Comparison of ENCODE assay signal across 15 cellular contexts in the genomic region with DNA sequence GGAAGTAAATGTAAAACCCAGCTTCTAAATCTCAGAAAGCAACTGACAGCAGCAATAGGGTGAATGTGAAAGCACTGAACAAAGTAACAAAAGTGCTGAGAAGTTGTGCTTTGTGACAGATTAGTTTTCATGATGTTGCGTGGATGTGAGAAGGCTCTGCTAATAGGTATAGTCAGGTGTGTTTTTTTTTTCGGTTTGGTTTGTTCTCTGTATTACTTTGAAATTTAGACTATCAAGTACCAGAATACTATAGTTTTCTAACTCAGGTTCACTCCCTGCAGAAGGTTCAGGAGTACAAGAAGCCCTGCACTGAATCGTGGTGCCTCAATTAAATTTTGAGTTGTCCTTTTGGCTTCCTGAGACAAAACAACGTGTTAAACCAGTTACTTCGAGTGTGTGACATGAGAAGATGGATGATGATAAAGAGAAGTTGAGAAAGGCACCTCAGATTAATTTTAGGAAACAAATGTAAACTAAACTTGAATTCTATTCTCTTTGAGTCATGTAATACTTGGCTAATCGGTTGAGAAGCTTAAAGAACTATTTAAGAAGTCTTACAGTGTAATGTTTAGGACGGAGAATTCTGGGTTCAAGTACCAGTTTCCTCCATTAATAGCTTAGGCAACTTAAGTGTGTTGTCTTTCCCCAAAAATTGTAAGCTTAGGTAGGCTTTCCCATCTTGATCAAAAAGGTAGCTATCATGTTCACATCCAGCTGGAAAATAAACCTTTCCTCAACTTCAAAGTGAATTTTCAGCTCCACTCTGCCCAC. TPM values are rescaled to one million over a fixed set of nuclear protein-coding genes. Genes with fewer than 3 reads are reported as not detected.
DNase-seq lines count a peak whose midpoint lies in the region; ATAC-seq and TF ChIP-seq lines count a peak whose summit lies in the region.
"Had no signal": no experiment of that assay in that cellular context is flagged by ENCODE, and none has a peak within 500 bp of the region (broad histone marks: within the 10 kb centered on the region; RNA-seq: fewer than 3 reads in every experiment).

No MANE protein-coding gene starts in this region.

- H3K4me3 ChIP-seq in cardiac muscle cell: no peak overlapping the region
- H3K4me3 ChIP-seq: BLaER1 treated with 17β-estradiol and CSF1 and Interleukin-3, amounts not matched to agents 10 nM and 100 nM had no signal

- no peak for TF ChIP-seq CTCF in cardiac muscle cell (IDR thresholded peaks at IDR 0.05; ENCODE audit: low read depth, low read length)

- H3K36me3 ChIP-seq in cardiac muscle cell: peaks cover 15% of the 10 kb centered on the region

- POLR2A ChIA-PET in HEK293T (lab: Yijun Ruan, JAX): interaction anchor here (1.2 to 4.4 kb wide), 2 partner anchors 9 to 11 kb away, joined by 3 to 20 read pairs; partner anchors contain the start of gene MIR17HG

- peak overlapping the region; percentile 5 for H3K27ac Mint-ChIP-seq in activated T-helper 2 cell treated with anti-CD3 and anti-CD28 coated beads, Interferon-gamma antibody, Interleukin-2, Interleukin-4, amounts not matched to agents 10 μg/mL and 5 μg/mL and 100 μg/mL, durations not matched to agents 14 hours and 24 hours and 36 hours
- H3K27ac Mint-ChIP-seq in stimulated activated effector memory CD8-positive, alpha-beta T cell treated with anti-CD3 and anti-CD28 coated beads, Interleukin-12 subunit alpha, Interleukin-12 subunit beta, amount 100 ng/mL, for 72 hours: peak overlapping the region; percentile 38
- H3K27ac Mint-ChIP-seq: T-helper 1 cell treated with Interleukin-12 subunit alpha and Interleukin-12 subunit beta and Interleukin-4 antibody, amounts not matched to agents 30 μg/mL and 1 μg/mL, for 36 hours had no signal

- H3K27me3 Mint-ChIP-seq in activated T-helper 2 cell treated with anti-CD3 and anti-CD28 coated beads, Interferon-gamma antibody, Interleukin-2, Interleukin-4, amounts not matched to agents 10 μg/mL and 5 μg/mL and 100 μg/mL, durations not matched to agents 14 hours and 24 hours and 36 hours (ENCODE audit: low read depth): no peaks in the 10 kb centered on the region

- peaks cover 71% of the 10 kb centered on the region for H3K36me3 Mint-ChIP-seq in activated T-helper 2 cell treated with anti-CD3 and anti-CD28 coated beads, Interferon-gamma antibody, Interleukin-2, Interleukin-4, amounts not matched to agents 10 μg/mL and 5 μg/mL and 100 μg/mL, durations not matched to agents 14 hours and 24 hours and 36 hours (ENCODE audit: low read depth)
- H3K36me3 Mint-ChIP-seq in stimulated activated effector memory CD8-positive, alpha-beta T cell treated with anti-CD3 and anti-CD28 coated beads, Interleukin-12 subunit alpha, Interleukin-12 subunit beta, amount 100 ng/mL, for 72 hours: peaks cover 65% of the 10 kb centered on the region

- no peaks in the 10 kb centered on the region for H3K9me3 ChIP-seq in cardiac muscle cell (ENCODE audit: low read depth)
- H3K9me3 ChIP-seq: BLaER1 treated with 17β-estradiol and CSF1 and Interleukin-3, amounts not matched to agents 10 nM and 100 nM had no signal

- no peaks in the 10 kb centered on the region for H3K9me3 Mint-ChIP-seq in activated T-helper 2 cell treated with anti-CD3 and anti-CD28 coated beads, Interferon-gamma antibody, Interleukin-2, Interleukin-4, amounts not matched to agents 10 μg/mL and 5 μg/mL and 100 μg/mL, durations not matched to agents 14 hours and 24 hours and 36 hours
- no peaks in the 10 kb centered on the region for H3K9me3 Mint-ChIP-seq in stimulated activated effector memory CD8-positive, alpha-beta T cell treated with anti-CD3 and anti-CD28 coated beads, Interleukin-12 subunit alpha, Interleukin-12 subunit beta, amount 100 ng/mL, for 72 hours
- H3K9me3 Mint-ChIP-seq: T-helper 1 cell treated with Interleukin-12 subunit alpha and Interleukin-12 subunit beta and Interleukin-4 antibody, amounts not matched to agents 30 μg/mL and 1 μg/mL, for 36 hours had no signal

- no peak overlapping the region for H3K4me3 Mint-ChIP-seq in activated T-helper 2 cell treated with anti-CD3 and anti-CD28 coated beads, Interferon-gamma antibody, Interleukin-2, Interleukin-4, amounts not matched to agents 10 μg/mL and 5 μg/mL and 100 μg/mL, durations not matched to agents 14 hours and 24 hours and 36 hours (ENCODE audit: low read depth)
- H3K4me3 Mint-ChIP-seq in stimulated activated effector memory CD8-positive, alpha-beta T cell treated with anti-CD3 and anti-CD28 coated beads, Interleukin-12 subunit alpha, Interleukin-12 subunit beta, amount 100 ng/mL, for 72 hours: no peak overlapping the region
- H3K4me3 Mint-ChIP-seq: T-helper 1 cell treated with Interleukin-12 subunit alpha and Interleukin-12 subunit beta and Interleukin-4 antibody, amounts not matched to agents 30 μg/mL and 1 μg/mL, for 36 hours had no signal

- intact Hi-C loops in left cardiac atrium (cut with DNase I): no loop called here
- intact Hi-C loops in activated T-helper 2 cell treated with anti-CD3 and anti-CD28 coated beads, Interferon-gamma antibody, Interleukin-2, Interleukin-4, amounts not matched to agents 10 μg/mL and 5 μg/mL and 100 μg/mL, durations not matched to agents 14 hours and 24 hours and 36 hours (cut with micrococcal nuclease): no loop called here

- peaks cover 30% of the 10 kb centered on the region for H3K4me1 Mint-ChIP-seq in activated T-helper 2 cell treated with anti-CD3 and anti-CD28 coated beads, Interferon-gamma antibody, Interleukin-2, Interleukin-4, amounts not matched to agents 10 μg/mL and 5 μg/mL and 100 μg/mL, durations not matched to agents 14 hours and 24 hours and 36 hours (ENCODE audit: low read depth)
- H3K4me1 Mint-ChIP-seq in stimulated activated effector memory CD8-positive, alpha-beta T cell treated with anti-CD3 and anti-CD28 coated beads, Interleukin-12 subunit alpha, Interleukin-12 subunit beta, amount 100 ng/mL, for 72 hours: peaks cover 14% of the 10 kb centered on the region

- DNase-seq in cardiac muscle cell (ENCODE audit: low read depth in 1 of 2, low spot score in 1 of 2) (no peak), left cardiac atrium (no peak), HEK293T (ENCODE audit: extremely low spot score) (no peak)
- no peak for DNase-seq in activated T-helper 2 cell treated with anti-CD3 and anti-CD28 coated beads, Interferon-gamma antibody, Interleukin-2, Interleukin-4, amounts not matched to agents 10 μg/mL and 5 μg/mL and 100 μg/mL, durations not matched to agents 14 hours and 24 hours and 36 hours (ENCODE audit: low spot score)
- DNase-seq in stimulated activated effector memory CD8-positive, alpha-beta T cell treated with anti-CD3 and anti-CD28 coated beads, Interleukin-12 subunit alpha, Interleukin-12 subunit beta, amount 100 ng/mL, for 72 hours (ENCODE audit: low spot score in 2 of 2): no peak
- DNase-seq: activated effector memory CD4-positive, alpha-beta T cell treated with anti-CD3 and anti-CD28 coated beads, Interleukin-2, amount 50 U/mL, for 16 hours; hypothalamus; NCI-H2029 treated with DMSO at 0.1 percent for 48 hours had no signal

- H3K27ac ChIP-seq in cardiac muscle cell: peak overlapping the region; percentile 58
- H3K27ac ChIP-seq: BLaER1 treated with 17β-estradiol and CSF1 and Interleukin-3, amounts not matched to agents 10 nM and 100 nM had no signal

- no peak for ATAC-seq in left cardiac atrium
- no peak for ATAC-seq in stimulated activated effector memory CD8-positive, alpha-beta T cell treated with anti-CD3 and anti-CD28 coated beads, Interleukin-12 subunit alpha, Interleukin-12 subunit beta, amount 100 ng/mL, for 72 hours
- ATAC-seq in GM18517 (IDR thresholded peaks at IDR 0.05; ENCODE audit: unreplicated experiment): no peak
- ATAC-seq in HG02870 (IDR thresholded peaks at IDR 0.05; ENCODE audit: unreplicated experiment): no peak
- ATAC-seq in GM21526 (IDR thresholded peaks at IDR 0.05; ENCODE audit: low FRiP score, unreplicated experiment): no peak

- H3K27me3 ChIP-seq in cardiac muscle cell: no peaks in the 10 kb centered on the region
- H3K27me3 ChIP-seq: BLaER1 treated with 17β-estradiol and CSF1 and Interleukin-3, amounts not matched to agents 10 nM and 100 nM had no signal

- CTCF ChIA-PET in HEK293T (lab: Yijun Ruan, JAX): interaction anchor here (1.0 kb wide), 1 partner anchor 9 kb away, joined by 4 read pairs; no protein-coding TSS in a partner anchor

- H3K4me1 ChIP-seq in cardiac muscle cell (ENCODE audit: low read depth): peaks cover 12% of the 10 kb centered on the region

TF ChIP-seq in HEK293T, 16 proteins besides CTCF, POLR2A, EP300 and RAD21:
- TF ChIP-seq NFRKB (IDR thresholded peaks at IDR 0.05) (0 out of 2 replicates have a peak, but pooled peaks have one; percentile 10), L3MBTL2 (conservative IDR thresholded peaks at IDR 0.05) (no peak)

RNA-seq across cellular contexts. Expression of gene MIR17HG, which starts 10.3 kb away (rescaled TPM):
- total RNA-seq in cardiac muscle cell (3.4 and 13.1 TPM in 2 replicates), left cardiac atrium (1 to 10 TPM; 1.7 to 2.6 TPM)
- 1.5 and 3.1 TPM in 2 replicates for polyA plus RNA-seq in cardiac muscle cell
- total RNA-seq in activated T-helper 2 cell treated with anti-CD3 and anti-CD28 coated beads, Interferon-gamma antibody, Interleukin-2, Interleukin-4, amounts not matched to agents 10 μg/mL and 5 μg/mL and 100 μg/mL, durations not matched to agents 14 hours and 24 hours and 36 hours: 32.5 and 32.8 TPM in 2 replicates

RNA-seq across cellular contexts. Expression of gene GPC5, which starts 40.6 kb away (rescaled TPM):
- total RNA-seq in cardiac muscle cell (2.7 and 3.3 TPM in 2 replicates), left cardiac atrium (1 to 10 TPM; 1.8 to 3.0 TPM)
- polyA plus RNA-seq in cardiac muscle cell: 0.97 and 3.6 TPM in 2 replicates
- total RNA-seq in activated T-helper 2 cell treated with anti-CD3 and anti-CD28 coated beads, Interferon-gamma antibody, Interleukin-2, Interleukin-4, amounts not matched to agents 10 μg/mL and 5 μg/mL and 100 μg/mL, durations not matched to agents 14 hours and 24 hours and 36 hours: 0.57 and 1.1 TPM in 2 replicates
- total RNA-seq: MCF 10A had no signal
- polyA plus RNA-seq: fibroblast of lung had no signal
